13 cellular contexts compared by ENCODE assay signal in the genomic region with DNA sequence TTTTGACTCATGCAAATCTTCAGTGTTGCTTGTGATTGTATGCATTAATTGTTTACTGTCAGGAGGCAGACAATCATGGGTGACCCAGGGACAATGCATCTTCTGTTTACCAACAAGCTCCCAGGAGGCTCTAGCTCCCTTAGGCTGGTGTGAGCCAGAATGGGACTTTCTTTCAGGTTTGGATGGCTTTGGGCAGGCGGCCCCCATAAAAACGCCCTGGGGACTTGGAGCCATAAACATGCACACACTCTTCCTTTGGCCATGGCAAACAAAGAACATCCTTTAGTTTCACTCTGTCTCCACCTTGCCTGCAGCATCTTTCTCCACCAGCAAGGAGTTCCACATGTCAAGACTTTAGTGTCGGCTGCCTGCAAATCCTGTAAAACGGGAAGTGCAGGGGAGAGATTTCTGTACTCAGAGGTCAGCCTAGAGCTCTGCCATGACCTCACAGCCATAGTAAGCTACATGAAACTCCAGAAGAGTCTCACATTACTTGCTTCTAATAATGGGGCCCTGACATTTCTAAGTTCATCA.
DNase-seq lines count a peak whose midpoint lies in the region; ATAC-seq lines count a peak whose summit lies in the region.
"Had no signal": no experiment of that assay in that cellular context is flagged by ENCODE, and none has a peak within 500 bp of the region (broad histone marks: within the 10 kb centered on the region; RNA-seq: fewer than 3 reads in every experiment).

No MANE protein-coding gene starts in this region.

- H3K36me3 Mint-ChIP-seq in stimulated activated naive CD8-positive, alpha-beta T cell treated with anti-CD3 and anti-CD28 coated beads, Interleukin-15, Interleukin-2, amounts not matched to agents 100 ng/mL and 50 ng/mL, for 24 hours (ENCODE audit: low read depth) = no peaks in the 10 kb centered on the region
- peaks cover 21% of the 10 kb centered on the region for H3K36me3 Mint-ChIP-seq in activated naive CD8-positive, alpha-beta T cell treated with anti-CD3 and anti-CD28 coated beads for 36 hours

- H3K27ac Mint-ChIP-seq in stimulated activated naive CD8-positive, alpha-beta T cell treated with anti-CD3 and anti-CD28 coated beads, Interleukin-15, Interleukin-2, amounts not matched to agents 100 ng/mL and 50 ng/mL, for 24 hours = peak overlapping the region; percentile 96
- H3K27ac Mint-ChIP-seq in activated naive CD8-positive, alpha-beta T cell treated with anti-CD3 and anti-CD28 coated beads for 36 hours = peak overlapping the region; percentile 95
- H3K27ac Mint-ChIP-seq: endodermal cell had no signal

- no peaks in the 10 kb centered on the region for H3K27me3 Mint-ChIP-seq in stimulated activated naive CD8-positive, alpha-beta T cell treated with anti-CD3 and anti-CD28 coated beads, Interleukin-15, Interleukin-2, amounts not matched to agents 100 ng/mL and 50 ng/mL, for 24 hours
- no peaks in the 10 kb centered on the region for H3K27me3 Mint-ChIP-seq in activated naive CD8-positive, alpha-beta T cell treated with anti-CD3 and anti-CD28 coated beads for 36 hours

- no peaks in the 10 kb centered on the region for H3K9me3 Mint-ChIP-seq in stimulated activated naive CD8-positive, alpha-beta T cell treated with anti-CD3 and anti-CD28 coated beads, Interleukin-15, Interleukin-2, amounts not matched to agents 100 ng/mL and 50 ng/mL, for 24 hours
- peaks cover 8% of the 10 kb centered on the region for H3K9me3 Mint-ChIP-seq in activated naive CD8-positive, alpha-beta T cell treated with anti-CD3 and anti-CD28 coated beads for 36 hours
- H3K9me3 Mint-ChIP-seq: endodermal cell had no signal

- ATAC-seq in stimulated activated naive CD8-positive, alpha-beta T cell treated with anti-CD3 and anti-CD28 coated beads, Interleukin-15, Interleukin-2, amounts not matched to agents 100 U/mL and 50 U/mL, for 24 hours = no peak
- ATAC-seq in GM18909 (IDR thresholded peaks at IDR 0.05; ENCODE audit: poor library complexity, unreplicated experiment) = no peak
- ATAC-seq: HCT116 had no signal

- H3K4me1 Mint-ChIP-seq in stimulated activated naive CD8-positive, alpha-beta T cell treated with anti-CD3 and anti-CD28 coated beads, Interleukin-15, Interleukin-2, amounts not matched to agents 100 ng/mL and 50 ng/mL, for 24 hours (ENCODE audit: low read depth) = peaks cover 96% of the 10 kb centered on the region
- H3K4me1 Mint-ChIP-seq in activated naive CD8-positive, alpha-beta T cell treated with anti-CD3 and anti-CD28 coated beads for 36 hours = peaks cover 69% of the 10 kb centered on the region

- no peak for DNase-seq in stimulated activated naive CD8-positive, alpha-beta T cell treated with anti-CD3 and anti-CD28 coated beads, Interleukin-15, Interleukin-2, amounts not matched to agents 100 U/mL and 50 U/mL, for 24 hours
- DNase-seq in OCI-M1 (lab: John Stamatoyannopoulos, UW) (peak; percentile 61), cerebellar nuclear complex (lab: John Stamatoyannopoulos, UW) (no peak), NCI-H69 (lab: John Stamatoyannopoulos, UW) (no peak)
- DNase-seq in activated naive CD8-positive, alpha-beta T cell treated with anti-CD3 and anti-CD28 coated beads for 36 hours = no peak
- DNase-seq: EL, endodermal cell, foreskin fibroblast, NCI-H1694 treated with DMSO at 0.1 percent for 48 hours, NCI-H510A had no signal

- H3K4me3 Mint-ChIP-seq in stimulated activated naive CD8-positive, alpha-beta T cell treated with anti-CD3 and anti-CD28 coated beads, Interleukin-15, Interleukin-2, amounts not matched to agents 100 ng/mL and 50 ng/mL, for 24 hours = peak overlapping the region; percentile 62
- H3K4me3 Mint-ChIP-seq in activated naive CD8-positive, alpha-beta T cell treated with anti-CD3 and anti-CD28 coated beads for 36 hours = peak overlapping the region; percentile 57
- H3K4me3 Mint-ChIP-seq: endodermal cell had no signal
